Comparison of ENCODE assay signal across 14 cellular contexts in the genomic region with DNA sequence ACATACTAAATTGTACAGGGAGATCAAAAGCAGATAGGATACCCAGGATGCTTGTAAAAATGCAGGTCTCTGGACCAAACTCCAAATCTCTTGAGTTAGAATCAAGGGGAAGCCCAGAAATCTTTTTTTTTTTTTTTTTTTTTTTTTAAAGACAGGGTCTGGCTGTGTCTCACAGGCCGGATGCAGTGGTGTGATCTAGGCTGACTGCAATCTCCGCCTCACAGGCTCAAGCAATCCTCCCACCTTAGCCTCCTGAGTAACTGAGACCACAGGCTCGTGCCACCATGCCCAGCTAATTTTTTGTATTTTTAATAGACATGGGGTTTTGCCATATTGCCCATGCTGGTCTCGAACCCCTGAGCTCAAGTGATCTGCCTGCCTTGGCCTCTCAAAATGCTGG.
"Had no signal": no experiment of that assay in that cellular context is flagged by ENCODE, and none has a peak within 500 bp of the region (broad histone marks: within the 10 kb centered on the region; RNA-seq: fewer than 3 reads in every experiment).

No MANE protein-coding gene starts in this region.

- H3K27me3 Mint-ChIP-seq: activated naive CD4-positive, alpha-beta T cell treated with anti-CD3 and anti-CD28 coated beads, Interleukin-2, amount 50 U/mL, for 24 hours; type B pancreatic cell had no signal

- H3K36me3 Mint-ChIP-seq: mesothelial cell of epicardium, type B pancreatic cell had no signal

- H3K9me3 ChIP-seq: lower lobe of right lung, SJSA1 had no signal

- H3K4me1 ChIP-seq: lower lobe of right lung, SJSA1 had no signal

- H3K36me3 ChIP-seq: lower lobe of right lung, SJSA1 had no signal

- H3K27ac ChIP-seq: lower lobe of right lung, SJSA1, VCaP had no signal

- DNase-seq: anterior cingulate cortex; cerebellar nuclear complex; endodermal cell; hippocampal formation; lower lobe of right lung; retina; small intestine; stimulated activated naive CD4-positive, alpha-beta T cell treated with Interleukin-2 at 50 U/mL for 16 hours; T-helper 9 cell had no signal

- H3K4me3 ChIP-seq: lower lobe of right lung, SJSA1 had no signal

- H3K9me3 Mint-ChIP-seq: activated naive CD4-positive, alpha-beta T cell treated with anti-CD3 and anti-CD28 coated beads, Interleukin-2, amount 50 U/mL, for 24 hours; endodermal cell; type B pancreatic cell had no signal

- H3K4me3 Mint-ChIP-seq: activated naive CD4-positive, alpha-beta T cell treated with anti-CD3 and anti-CD28 coated beads, Interleukin-2, amount 50 U/mL, for 24 hours; endodermal cell; mesothelial cell of epicardium; type B pancreatic cell had no signal

- H3K27me3 ChIP-seq: SJSA1 had no signal

- H3K27ac Mint-ChIP-seq: activated naive CD4-positive, alpha-beta T cell treated with anti-CD3 and anti-CD28 coated beads, Interleukin-2, amount 50 U/mL, for 24 hours; endodermal cell; mesothelial cell of epicardium; type B pancreatic cell had no signal

- FAIRE-seq: small intestine had no signal

- ATAC-seq: lower lobe of right lung had no signal

- H3K4me1 Mint-ChIP-seq: activated naive CD4-positive, alpha-beta T cell treated with anti-CD3 and anti-CD28 coated beads, Interleukin-2, amount 50 U/mL, for 24 hours; endodermal cell; mesothelial cell of epicardium had no signal
